25 cellular contexts compared by ENCODE assay signal in the genomic region with DNA sequence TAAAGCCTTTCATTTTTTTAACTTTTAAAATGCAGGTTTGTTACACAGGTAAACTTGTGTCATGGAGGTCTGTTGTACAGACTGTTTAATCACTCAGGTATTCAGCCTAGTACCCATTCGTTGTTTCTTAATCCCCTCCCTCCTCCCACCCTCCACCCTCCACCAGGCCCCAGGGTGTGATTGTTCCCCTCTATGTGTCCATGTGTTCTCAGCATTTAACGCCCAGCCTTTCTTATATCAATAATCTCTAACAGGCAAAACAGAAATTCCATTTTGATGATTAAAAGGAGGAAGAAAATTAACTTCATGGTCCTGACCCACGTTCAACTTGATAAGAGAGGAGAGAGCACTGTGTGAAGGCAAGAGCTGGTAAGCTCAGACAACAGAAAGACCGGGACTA.
A peak's percentile ranks its signal among the peaks of the same experiment; 100 is the strongest.
DNase-seq lines count a peak whose midpoint lies in the region; ATAC-seq and TF ChIP-seq lines count a peak whose summit lies in the region.
"Had no signal": no experiment of that assay in that cellular context is flagged by ENCODE, and none has a peak within 500 bp of the region (broad histone marks: within the 10 kb centered on the region; RNA-seq: fewer than 3 reads in every experiment).

No MANE protein-coding gene starts in this region.

- H3K27ac Mint-ChIP-seq in naive thymus-derived CD8-positive, alpha-beta T cell, result no peak overlapping the region

- H3K9me3 Mint-ChIP-seq in naive thymus-derived CD8-positive, alpha-beta T cell, result no peaks in the 10 kb centered on the region
- H3K9me3 Mint-ChIP-seq: HFFc6 had no signal

- no peak overlapping the region for H3K4me3 Mint-ChIP-seq in naive thymus-derived CD8-positive, alpha-beta T cell
- H3K4me3 Mint-ChIP-seq: CD4-positive, alpha-beta memory T cell; HFFc6 had no signal

- no peak for TF ChIP-seq CTCF in RWPE2 (IDR thresholded peaks at IDR 0.05; ENCODE audit: poor library complexity, severe bottlenecking)
- TF ChIP-seq CTCF in foreskin keratinocyte (conservative IDR thresholded peaks at IDR 0.05), result no peak

- H3K27me3 ChIP-seq in RWPE2 (ENCODE audit: insufficient read depth, poor library complexity, severe bottlenecking) (no peaks in the 10 kb centered on the region), foreskin keratinocyte (no peaks in the 10 kb centered on the region)
- H3K27me3 ChIP-seq: MG63, SJCRH30 had no signal

- H3K4me1 Mint-ChIP-seq in naive thymus-derived CD8-positive, alpha-beta T cell, result peaks cover 21 to 27% (median 23%) of the 10 kb centered on the region in 4 donors

- H3K4me1 ChIP-seq in RWPE2 (ENCODE audit: insufficient read depth, poor library complexity, severe bottlenecking), result peaks cover 40% of the 10 kb centered on the region
- H3K4me1 ChIP-seq in foreskin keratinocyte, result peaks cover 13% of the 10 kb centered on the region

- no peaks in the 10 kb centered on the region for H3K36me3 Mint-ChIP-seq in naive thymus-derived CD8-positive, alpha-beta T cell
- H3K36me3 Mint-ChIP-seq: CD4-positive, alpha-beta memory T cell had no signal

- H3K27me3 Mint-ChIP-seq in naive thymus-derived CD8-positive, alpha-beta T cell, result no peaks in the 10 kb centered on the region
- H3K27me3 Mint-ChIP-seq: CD4-positive, alpha-beta memory T cell had no signal

- H3K27ac ChIP-seq in RWPE2 (ENCODE audit: poor library complexity, severe bottlenecking) (peak overlapping the region; percentile 47), foreskin keratinocyte (no peak overlapping the region)
- H3K27ac ChIP-seq: SJCRH30 had no signal

- H3K36me3 ChIP-seq in RWPE2 (ENCODE audit: low read depth), result no peaks in the 10 kb centered on the region
- H3K36me3 ChIP-seq: HAP-1, MG63, SJCRH30 had no signal

- POLR2A ChIA-PET in naive thymus-derived CD8-positive, alpha-beta T cell (lab: Charles Lee), result no interaction called here

- peak; percentile 61 for DNase-seq in NCI-H82 (lab: John Stamatoyannopoulos, UW)
- DNase-seq in NCI-H82 treated with DMSO at 0.1 percent for 48 hours (lab: John Stamatoyannopoulos, UW; ENCODE audit: unreplicated experiment), result no peak
- no peak for DNase-seq in RWPE2 (ENCODE audit: low spot score)
- peak in 1 of 2 donors; percentile 36 for DNase-seq in foreskin keratinocyte
- DNase-seq in renal cortical epithelial cell (ENCODE audit: low read depth), result peak; percentile 49
- no peak for DNase-seq in OCI-M2 (lab: John Stamatoyannopoulos, UW; ENCODE audit: unreplicated experiment)
- DNase-seq in naive thymus-derived CD8-positive, alpha-beta T cell, result no peak
- DNase-seq: AML-193; C1 segment of cervical spinal cord; CD4-positive, alpha-beta memory T cell; COR-L47; DMS53; GOT3; HFFc6; KBM-7; MG63; NCI-H1105 treated with DMSO at 0.1 percent for 48 hours; NCI-H2029 treated with DMSO at 0.1 percent for 48 hours; NCI-H446 treated with DMSO at 0.1 percent for 48 hours; NCI-H526; SJCRH30 had no signal

- H3K9me3 ChIP-seq in RWPE2 (ENCODE audit: severe bottlenecking), result no peaks in the 10 kb centered on the region
- H3K9me3 ChIP-seq: HAP-1, MG63, SJCRH30 had no signal

- H3K4me3 ChIP-seq in RWPE2 (ENCODE audit: severe bottlenecking), result no peak overlapping the region
- H3K4me3 ChIP-seq: HAP-1, MG63, SJCRH30 had no signal

- peak; percentile 63; the same call in 2 of the 3 replicates for ATAC-seq in RWPE2 (ENCODE audit: low read depth)
- peak; percentile 48 for ATAC-seq in foreskin keratinocyte
- no peak for ATAC-seq in GM21360 (IDR thresholded peaks at IDR 0.05; ENCODE audit: unreplicated experiment)
- ATAC-seq in naive thymus-derived CD8-positive, alpha-beta T cell, result no peak
- ATAC-seq: Right ventricle myocardium inferior, SK-N-SH treated with all-trans-retinoic acid at 6 μM for 48 hours had no signal

Comparison
In these comparisons a context has a peak if more than half of its experiments do, and no peak if none do; other contexts are left out.
1. DNase-seq: peak in NCI-H82 (single experiment) and renal cortical epithelial cell (single experiment); none in NCI-H82 treated with DMSO at 0.1 percent for 48 hours (single experiment), RWPE2 (single experiment), OCI-M2 (single experiment) and naive thymus-derived CD8-positive, alpha-beta T cell (0 of 10).
2. ATAC-seq: peak in RWPE2 (single experiment) and foreskin keratinocyte (single experiment); none in GM21360 (single experiment) and naive thymus-derived CD8-positive, alpha-beta T cell (0 of 2).